Comparison of ENCODE assay signal across 18 cellular contexts in the genomic region with DNA sequence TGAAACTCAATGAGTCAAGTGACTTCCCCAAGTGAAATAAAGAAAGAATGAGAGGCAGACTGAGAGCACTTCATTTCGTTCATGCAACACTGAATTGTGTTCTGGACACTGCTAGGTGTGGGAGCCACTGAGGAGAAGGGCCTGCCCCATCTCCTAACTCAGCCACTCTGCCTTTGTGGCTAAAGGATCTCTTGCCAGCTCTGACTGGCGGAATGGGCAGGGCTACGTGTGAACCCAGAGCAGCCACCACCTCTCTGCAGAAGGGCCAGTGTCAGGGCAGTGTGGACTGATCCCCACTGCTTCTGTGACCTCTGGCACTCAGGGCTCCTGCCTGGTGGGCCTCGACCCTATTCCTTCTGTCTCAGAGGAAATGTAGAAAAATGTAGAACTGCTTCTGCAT. TPM values are rescaled to one million over a fixed set of nuclear protein-coding genes. Genes with fewer than 3 reads are reported as not detected.
DNase-seq lines count a peak whose midpoint lies in the region; ATAC-seq and TF ChIP-seq lines count a peak whose summit lies in the region.
"Had no signal": no experiment of that assay in that cellular context is flagged by ENCODE, and none has a peak within 500 bp of the region (broad histone marks: within the 10 kb centered on the region; RNA-seq: fewer than 3 reads in every experiment).

No MANE protein-coding gene starts in this region.

- ATAC-seq in activated naive CD8-positive, alpha-beta T cell treated with anti-CD3 and anti-CD28 coated beads, Interleukin-2, amount 10 ng/mL, durations not matched to agents 7 days and 5 days (ENCODE audit: low read depth), result no peak
- ATAC-seq in natural killer cell, result peak; percentile 10 to 29 (median 18)

- TF ChIP-seq EP300 in ovary (IDR thresholded peaks at IDR 0.05), result no peak

- WGBS in ovary, 3 donors, result 65 to 74% (median 71%) methylated on average over 4 of the region's 4 CpGs

- TF ChIP-seq CTCF in natural killer cell (IDR thresholded peaks at IDR 0.05) (no peak), BE2C (IDR thresholded peaks at IDR 0.05; ENCODE audit: low read depth, low read length) (no peak), ovary (IDR thresholded peaks at IDR 0.05) (no peak)

- peaks cover 53% of the 10 kb centered on the region for H3K4me1 Mint-ChIP-seq in activated CD4-positive, alpha-beta memory T cell treated with anti-CD3 and anti-CD28 coated beads, Interleukin-2, amount 10 ng/mL, durations not matched to agents 7 days and 5 days
- H3K4me1 Mint-ChIP-seq in activated CD4-positive, alpha-beta memory T cell treated with anti-CD3 and anti-CD28 coated beads for 36 hours (ENCODE audit: low read depth), result peaks cover 33% of the 10 kb centered on the region
- H3K4me1 Mint-ChIP-seq in CD8-positive, alpha-beta memory T cell, result peaks cover 50 to 63% (median 56%) of the 10 kb centered on the region in 3 donors
- peaks cover 39% of the 10 kb centered on the region for H3K4me1 Mint-ChIP-seq in activated naive CD8-positive, alpha-beta T cell treated with anti-CD3 and anti-CD28 coated beads, Interleukin-2, amount 10 ng/mL, durations not matched to agents 7 days and 5 days
- H3K4me1 Mint-ChIP-seq in natural killer cell, result peaks cover 89 to 92% of the 10 kb centered on the region in 2 donors

- no peak overlapping the region for H3K27ac ChIP-seq in CD8-positive, alpha-beta memory T cell (ENCODE audit: low read depth, low read length)
- H3K27ac ChIP-seq in ovary, result no peak overlapping the region
- H3K27ac ChIP-seq: PC-9 had no signal

- H3K4me1 ChIP-seq in CD8-positive, alpha-beta memory T cell (ENCODE audit: insufficient read depth, low read length), result peaks cover 29% of the 10 kb centered on the region
- H3K4me1 ChIP-seq in BE2C, result no peaks in the 10 kb centered on the region
- no peaks in the 10 kb centered on the region for H3K4me1 ChIP-seq in ovary (ENCODE audit: insufficient read depth)
- H3K4me1 ChIP-seq: HAP-1 had no signal

- H3K4me3 ChIP-seq in CD8-positive, alpha-beta memory T cell (ENCODE audit: low read length), result no peak overlapping the region
- H3K4me3 ChIP-seq in BE2C (ENCODE audit: low read depth, low read length), result no peak overlapping the region
- H3K4me3 ChIP-seq in ovary, result no peak overlapping the region
- H3K4me3 ChIP-seq: HAP-1, PC-9 had no signal

- POLR2A ChIA-PET in activated CD4-positive, alpha-beta memory T cell treated with anti-CD3 and anti-CD28 coated beads, Interleukin-2, amount 10 ng/mL, durations not matched to agents 7 days and 5 days (lab: Charles Lee), result interaction anchor here (1.2 kb wide), 3 partner anchors 12 to 14 kb away, joined by 3 to 6 read pairs (median 3); no protein-coding TSS in a partner anchor
- POLR2A ChIA-PET in activated CD4-positive, alpha-beta memory T cell treated with anti-CD3 and anti-CD28 coated beads for 36 hours (lab: Charles Lee), result no interaction called here
- POLR2A ChIA-PET in CD8-positive, alpha-beta memory T cell (lab: Charles Lee), result no interaction called here
- POLR2A ChIA-PET in activated naive CD8-positive, alpha-beta T cell treated with anti-CD3 and anti-CD28 coated beads, Interleukin-2, amount 10 ng/mL, durations not matched to agents 7 days and 5 days (lab: Charles Lee), result no interaction called here

- H3K27me3 ChIP-seq in CD8-positive, alpha-beta memory T cell (ENCODE audit: insufficient read depth, low read length, poor library complexity, severe bottlenecking), result no peaks in the 10 kb centered on the region
- peaks cover 4% of the 10 kb centered on the region; the same call in 1 of the 2 replicates for H3K27me3 ChIP-seq in BE2C
- H3K27me3 ChIP-seq in ovary, result no peaks in the 10 kb centered on the region

- no peak overlapping the region for H3K4me3 Mint-ChIP-seq in activated CD4-positive, alpha-beta memory T cell treated with anti-CD3 and anti-CD28 coated beads, Interleukin-2, amount 10 ng/mL, durations not matched to agents 7 days and 5 days
- no peak overlapping the region for H3K4me3 Mint-ChIP-seq in activated CD4-positive, alpha-beta memory T cell treated with anti-CD3 and anti-CD28 coated beads for 36 hours
- H3K4me3 Mint-ChIP-seq in CD8-positive, alpha-beta memory T cell, result peak overlapping the region in 6 of 7 donors; percentile 21 to 86 (median 64)
- H3K4me3 Mint-ChIP-seq in activated naive CD8-positive, alpha-beta T cell treated with anti-CD3 and anti-CD28 coated beads, Interleukin-2, amount 10 ng/mL, durations not matched to agents 7 days and 5 days, result no peak overlapping the region
- peak overlapping the region; percentile 99 for H3K4me3 Mint-ChIP-seq in natural killer cell

- no peak for DNase-seq in activated CD4-positive, alpha-beta memory T cell treated with anti-CD3 and anti-CD28 coated beads, Interleukin-2, amount 10 ng/mL, durations not matched to agents 7 days and 5 days
- no peak for DNase-seq in activated CD4-positive, alpha-beta memory T cell treated with anti-CD3 and anti-CD28 coated beads for 36 hours
- DNase-seq in CD8-positive, alpha-beta memory T cell, result no peak
- DNase-seq in activated naive CD8-positive, alpha-beta T cell treated with anti-CD3 and anti-CD28 coated beads, Interleukin-2, amount 10 ng/mL, durations not matched to agents 7 days and 5 days, result no peak
- DNase-seq in natural killer cell (no peak), BE2C (no peak), NCI-H446 treated with DMSO at 0.1 percent for 48 hours (lab: John Stamatoyannopoulos, UW) (no peak), ovary (no peak)
- DNase-seq: DMS79 treated with DMSO at 0.1 percent for 48 hours, Kasumi-1, NCI-H1048, NCI-H146, NCI-H446, NCI-H748 treated with DMSO at 0.1 percent for 48 hours, PC-9, SHP77 treated with DMSO at 0.1 percent for 48 hours had no signal

- no peaks in the 10 kb centered on the region for H3K36me3 ChIP-seq in CD8-positive, alpha-beta memory T cell (ENCODE audit: insufficient read depth, low read length)
- H3K36me3 ChIP-seq in BE2C (no peaks in the 10 kb centered on the region), ovary (no peaks in the 10 kb centered on the region)
- H3K36me3 ChIP-seq: HAP-1 had no signal

- CTCF ChIA-PET in activated CD4-positive, alpha-beta memory T cell treated with anti-CD3 and anti-CD28 coated beads, Interleukin-2, amount 10 ng/mL, durations not matched to agents 7 days and 5 days (lab: Charles Lee), result interaction anchor here (1.2 to 4.8 kb wide), 6 partner anchors 8 to 199 kb away, joined by 3 to 57 read pairs (median 8); no protein-coding TSS in a partner anchor
- CTCF ChIA-PET in activated CD4-positive, alpha-beta memory T cell treated with anti-CD3 and anti-CD28 coated beads for 36 hours (lab: Charles Lee), result interaction anchor here (1.3 to 4.5 kb wide), 5 partner anchors 11 to 74 kb away, joined by 3 to 41 read pairs (median 19); a partner anchor contains a TSS
- CTCF ChIA-PET in CD8-positive, alpha-beta memory T cell (lab: Charles Lee), result interaction anchor here (4.2 kb wide), 1 partner anchor 12 kb away, joined by 20 read pairs; no protein-coding TSS in a partner anchor

- H3K27me3 Mint-ChIP-seq in activated CD4-positive, alpha-beta memory T cell treated with anti-CD3 and anti-CD28 coated beads, Interleukin-2, amount 10 ng/mL, durations not matched to agents 7 days and 5 days, result peaks cover 7% of the 10 kb centered on the region
- H3K27me3 Mint-ChIP-seq in activated CD4-positive, alpha-beta memory T cell treated with anti-CD3 and anti-CD28 coated beads for 36 hours, result no peaks in the 10 kb centered on the region
- H3K27me3 Mint-ChIP-seq in CD8-positive, alpha-beta memory T cell, result no peaks in the 10 kb centered on the region
- no peaks in the 10 kb centered on the region for H3K27me3 Mint-ChIP-seq in activated naive CD8-positive, alpha-beta T cell treated with anti-CD3 and anti-CD28 coated beads, Interleukin-2, amount 10 ng/mL, durations not matched to agents 7 days and 5 days
- no peaks in the 10 kb centered on the region for H3K27me3 Mint-ChIP-seq in natural killer cell (ENCODE audit: low read depth in 2 of 2)

- H3K9me3 ChIP-seq in CD8-positive, alpha-beta memory T cell (ENCODE audit: low read length), result no peaks in the 10 kb centered on the region
- no peaks in the 10 kb centered on the region for H3K9me3 ChIP-seq in BE2C
- H3K9me3 ChIP-seq in ovary, result no peaks in the 10 kb centered on the region
- H3K9me3 ChIP-seq: HAP-1 had no signal

- peak overlapping the region; percentile 62 for H3K27ac Mint-ChIP-seq in activated CD4-positive, alpha-beta memory T cell treated with anti-CD3 and anti-CD28 coated beads, Interleukin-2, amount 10 ng/mL, durations not matched to agents 7 days and 5 days
- H3K27ac Mint-ChIP-seq in activated CD4-positive, alpha-beta memory T cell treated with anti-CD3 and anti-CD28 coated beads for 36 hours, result no peak overlapping the region
- H3K27ac Mint-ChIP-seq in CD8-positive, alpha-beta memory T cell, result peak overlapping the region in 7 of 8 donors; percentile 13 to 97 (median 91)
- peak overlapping the region; percentile 85 for H3K27ac Mint-ChIP-seq in activated naive CD8-positive, alpha-beta T cell treated with anti-CD3 and anti-CD28 coated beads, Interleukin-2, amount 10 ng/mL, durations not matched to agents 7 days and 5 days
- peak overlapping the region; percentile 99 for H3K27ac Mint-ChIP-seq in natural killer cell

- peaks cover 14% of the 10 kb centered on the region for H3K36me3 Mint-ChIP-seq in activated CD4-positive, alpha-beta memory T cell treated with anti-CD3 and anti-CD28 coated beads, Interleukin-2, amount 10 ng/mL, durations not matched to agents 7 days and 5 days (ENCODE audit: low read depth)
- H3K36me3 Mint-ChIP-seq in activated CD4-positive, alpha-beta memory T cell treated with anti-CD3 and anti-CD28 coated beads for 36 hours, result no peaks in the 10 kb centered on the region
- no peaks in the 10 kb centered on the region for H3K36me3 Mint-ChIP-seq in CD8-positive, alpha-beta memory T cell
- H3K36me3 Mint-ChIP-seq in activated naive CD8-positive, alpha-beta T cell treated with anti-CD3 and anti-CD28 coated beads, Interleukin-2, amount 10 ng/mL, durations not matched to agents 7 days and 5 days, result peaks cover 9% of the 10 kb centered on the region
- peaks cover 6% of the 10 kb centered on the region for H3K36me3 Mint-ChIP-seq in natural killer cell

- peaks cover 7% of the 10 kb centered on the region for H3K9me3 Mint-ChIP-seq in activated CD4-positive, alpha-beta memory T cell treated with anti-CD3 and anti-CD28 coated beads, Interleukin-2, amount 10 ng/mL, durations not matched to agents 7 days and 5 days
- H3K9me3 Mint-ChIP-seq in activated CD4-positive, alpha-beta memory T cell treated with anti-CD3 and anti-CD28 coated beads for 36 hours, result peaks cover 4% of the 10 kb centered on the region
- peaks cover 0 to 5% (median 2%) of the 10 kb centered on the region in 5 donors for H3K9me3 Mint-ChIP-seq in CD8-positive, alpha-beta memory T cell
- peaks cover 4% of the 10 kb centered on the region for H3K9me3 Mint-ChIP-seq in activated naive CD8-positive, alpha-beta T cell treated with anti-CD3 and anti-CD28 coated beads, Interleukin-2, amount 10 ng/mL, durations not matched to agents 7 days and 5 days
- no peaks in the 10 kb centered on the region for H3K9me3 Mint-ChIP-seq in natural killer cell

- TF ChIP-seq POLR2A in ovary (IDR thresholded peaks at IDR 0.05), result no peak

- intact Hi-C loops in activated CD4-positive, alpha-beta memory T cell treated with anti-CD3 and anti-CD28 coated beads for 36 hours (cut with micrococcal nuclease), result no loop called here
- intact Hi-C loops in natural killer cell (cut with micrococcal nuclease) (no loop called here), ovary (cut with DNase I) (no loop called here)

RNA-seq across cellular contexts. Expression of a gene that starts 46.5 kb away (rescaled TPM):
- total RNA-seq in activated CD4-positive, alpha-beta memory T cell treated with anti-CD3 and anti-CD28 coated beads, Interleukin-2, amount 10 ng/mL, durations not matched to agents 7 days and 5 days, result 100 to 1,000 TPM; 682 to 685 TPM
- total RNA-seq in activated CD4-positive, alpha-beta memory T cell treated with anti-CD3 and anti-CD28 coated beads for 36 hours, result 1,000 to 10,000 TPM; 2,258 to 2,294 TPM
- total RNA-seq in CD8-positive, alpha-beta memory T cell, result 1,000 to 10,000 TPM; 2,724 to 2,866 TPM
- 78.6 TPM for polyA plus RNA-seq in CD8-positive, alpha-beta memory T cell
- 100 to 1,000 TPM; 195 to 217 TPM for total RNA-seq in activated naive CD8-positive, alpha-beta T cell treated with anti-CD3 and anti-CD28 coated beads, Interleukin-2, amount 10 ng/mL, durations not matched to agents 7 days and 5 days
- 1,000 to 10,000 TPM; 1,176 to 1,565 (median 1,384) TPM for total RNA-seq in natural killer cell
- not detected for polyA plus RNA-seq in BE2C (2012; ENCODE audit: insufficient read depth, insufficient read length, low read depth)
- total RNA-seq in ovary, result 1 to 10 TPM in 3 of 7 donors, under 1 TPM in 1, not detected in 3; 0.25 to 2.6 (median 1.7) TPM
- polyA plus RNA-seq in ovary, result 1 to 10 TPM in 1 of 2 donors, under 1 TPM in 1; 0.45 to 4.0 TPM
- total RNA-seq: A172, PC-9 had no signal

Comparison
In these comparisons a context has a peak if more than half of its experiments do, and no peak if none do; other contexts are left out.
1. H3K4me3 Mint-ChIP-seq: peak in CD8-positive, alpha-beta memory T cell (6 of 7) and natural killer cell (single experiment); none in activated CD4-positive, alpha-beta memory T cell treated with anti-CD3 and anti-CD28 coated beads, Interleukin-2, amount 10 ng/mL, durations not matched to agents 7 days and 5 days (single experiment), activated CD4-positive, alpha-beta memory T cell treated with anti-CD3 and anti-CD28 coated beads for 36 hours (single experiment) and activated naive CD8-positive, alpha-beta T cell treated with anti-CD3 and anti-CD28 coated beads, Interleukin-2, amount 10 ng/mL, durations not matched to agents 7 days and 5 days (single experiment).
2. RNA of a gene that starts 46.5 kb away (total RNA-seq): 2,724 to 2,866 TPM in CD8-positive, alpha-beta memory T cell, 2,258 to 2,294 TPM in activated CD4-positive, alpha-beta memory T cell treated with anti-CD3 and anti-CD28 coated beads for 36 hours, 1,176 to 1,565 TPM in natural killer cell, 682 to 685 TPM in activated CD4-positive, alpha-beta memory T cell treated with anti-CD3 and anti-CD28 coated beads, Interleukin-2, amount 10 ng/mL, durations not matched to agents 7 days and 5 days and 195 to 217 TPM in activated naive CD8-positive, alpha-beta T cell treated with anti-CD3 and anti-CD28 coated beads, Interleukin-2, amount 10 ng/mL, durations not matched to agents 7 days and 5 days; 0.25 to 2.6 TPM in ovary; every median in the first group is over 10 times any median in the second.